ENCODE assay signal across 11 cellular contexts in the genomic region with DNA sequence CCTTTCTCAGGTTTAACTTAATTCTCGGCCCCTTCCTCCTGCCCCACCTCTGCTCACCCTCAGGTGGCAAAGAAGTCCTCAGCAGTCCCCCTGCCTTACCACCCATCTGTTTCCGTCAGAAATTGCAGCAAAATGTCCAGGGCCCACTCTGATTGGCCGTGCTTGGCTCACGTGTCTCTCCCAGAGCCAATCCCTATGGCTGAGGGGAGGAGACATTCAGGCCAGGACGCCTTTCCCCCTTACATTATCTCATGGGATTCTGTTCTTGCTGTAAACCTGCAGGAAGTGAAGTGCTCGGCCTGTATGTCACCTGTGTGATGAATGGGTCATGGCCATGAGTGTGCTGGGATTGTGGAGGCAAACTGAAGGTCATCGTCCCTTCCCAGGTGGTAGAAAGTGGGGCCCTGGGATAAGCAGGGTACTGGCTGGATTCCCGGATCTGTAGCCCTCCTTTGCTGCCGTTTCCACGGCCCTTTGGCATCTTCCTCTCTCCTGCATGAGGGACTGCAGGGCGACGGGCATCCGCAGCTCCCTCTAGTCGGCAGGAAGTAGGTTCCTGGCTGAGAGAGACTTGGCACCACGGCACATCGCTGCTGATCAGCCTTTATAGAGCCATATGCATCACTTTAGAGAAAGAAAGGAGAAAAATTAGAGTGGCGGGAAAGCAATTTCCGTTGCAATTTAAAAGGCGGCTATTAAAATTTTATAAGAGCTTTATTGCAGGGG.
A peak's percentile ranks its signal among the peaks of the same experiment; 100 is the strongest.
DNase-seq lines count a peak whose midpoint lies in the region; ATAC-seq and TF ChIP-seq lines count a peak whose summit lies in the region.
"Had no signal": no experiment of that assay in that cellular context is flagged by ENCODE, and none has a peak within 500 bp of the region (broad histone marks: within the 10 kb centered on the region; RNA-seq: fewer than 3 reads in every experiment).

No MANE protein-coding gene starts in this region.

- no peak overlapping the region for H2AK5ac ChIP-seq in H9 (ENCODE audit: insufficient read length, low read length)

- H3K27me3 Mint-ChIP-seq in H9 (ENCODE audit: low read depth): peaks cover 1% of the 10 kb centered on the region; the same call in 1 of the 2 replicates
- H3K27me3 Mint-ChIP-seq in progenitor cell of endocrine pancreas: no peaks in the 10 kb centered on the region
- no peaks in the 10 kb centered on the region for H3K27me3 Mint-ChIP-seq in activated CD4-positive, alpha-beta memory T cell treated with anti-CD3 and anti-CD28 coated beads, Interleukin-2, amount 10 ng/mL, durations not matched to agents 7 days and 5 days

- no peak overlapping the region for H2BK120ac ChIP-seq in H9 (ENCODE audit: low read depth, low read length, poor library complexity, severe bottlenecking)

- H3K4me3 Mint-ChIP-seq in H9 (peak overlapping the region in 1 of 2 experiments; percentile 45; a peak in 2 of 5 replicates), progenitor cell of endocrine pancreas (ENCODE audit: low read depth) (no peak overlapping the region)
- H3K4me3 Mint-ChIP-seq in activated CD4-positive, alpha-beta memory T cell treated with anti-CD3 and anti-CD28 coated beads, Interleukin-2, amount 10 ng/mL, durations not matched to agents 7 days and 5 days: no peak overlapping the region
- H3K4me3 Mint-ChIP-seq: natural killer cell had no signal

- no peak overlapping the region for H3K4ac ChIP-seq in H9 (ENCODE audit: low read depth, low read length)

- no peaks in the 10 kb centered on the region for H3K9me3 ChIP-seq in H9 (ENCODE audit: control insufficient read depth, low read depth, low read length)

- H3K4me1 Mint-ChIP-seq in H9 (peaks cover 27 to 33% of the 10 kb centered on the region in 2 experiments), progenitor cell of endocrine pancreas (ENCODE audit: low read depth) (peaks cover 39% of the 10 kb centered on the region)
- H3K4me1 Mint-ChIP-seq in activated CD4-positive, alpha-beta memory T cell treated with anti-CD3 and anti-CD28 coated beads, Interleukin-2, amount 10 ng/mL, durations not matched to agents 7 days and 5 days: no peaks in the 10 kb centered on the region

- no peak overlapping the region for H2BK12ac ChIP-seq in H9 (ENCODE audit: insufficient read length, low read depth, low read length)

- no peak overlapping the region for H3K18ac ChIP-seq in H9 (ENCODE audit: insufficient read length, low read depth, low read length)

- no peaks in the 10 kb centered on the region for H4K20me1 ChIP-seq in H9 (ENCODE audit: control insufficient read depth, insufficient read depth, insufficient read length)

- no peaks in the 10 kb centered on the region for H3K27me3 ChIP-seq in H9 (ENCODE audit: insufficient read depth, low read length)

- H3K36me3 Mint-ChIP-seq in H9 (ENCODE audit: insufficient read depth in 1 of 3, low read depth in 3 of 3) (peaks cover 1 to 5% (median 3%) of the 10 kb centered on the region in 3 experiments; a peak in 5 of 7 replicates), progenitor cell of endocrine pancreas (ENCODE audit: insufficient read depth) (peaks cover 8% of the 10 kb centered on the region)
- H3K36me3 Mint-ChIP-seq in activated CD4-positive, alpha-beta memory T cell treated with anti-CD3 and anti-CD28 coated beads, Interleukin-2, amount 10 ng/mL, durations not matched to agents 7 days and 5 days (ENCODE audit: low read depth): no peaks in the 10 kb centered on the region
- H3K36me3 Mint-ChIP-seq: natural killer cell had no signal

- H4K8ac ChIP-seq in H9 (replicated peaks; ENCODE audit: insufficient read length, low read depth, low read length): no peak overlapping the region

- intact Hi-C loops in left cardiac atrium (cut with DNase I): no loop called here

- no peak overlapping the region for H4K91ac ChIP-seq in H9 (ENCODE audit: insufficient read length, low read depth, low read length)

- H2AFZ ChIP-seq in H9 (ENCODE audit: low read length): no peak overlapping the region

- POLR2A ChIA-PET in RWPE1 (lab: Yijun Ruan, JAX; ENCODE audit: low non-redundant PET): no interaction called here
- POLR2A ChIA-PET in activated CD4-positive, alpha-beta memory T cell treated with anti-CD3 and anti-CD28 coated beads, Interleukin-2, amount 10 ng/mL, durations not matched to agents 7 days and 5 days (lab: Charles Lee): no interaction called here

- H3K27ac Mint-ChIP-seq in H9 (peak overlapping the region; percentile 66 to 94 (median 93)), progenitor cell of endocrine pancreas (peak overlapping the region; percentile 94)
- H3K27ac Mint-ChIP-seq in activated CD4-positive, alpha-beta memory T cell treated with anti-CD3 and anti-CD28 coated beads, Interleukin-2, amount 10 ng/mL, durations not matched to agents 7 days and 5 days: no peak overlapping the region
- H3K27ac Mint-ChIP-seq: natural killer cell had no signal

- H3K27ac ChIP-seq in H9 (ENCODE audit: insufficient read length, low read depth, low read length) (peak overlapping the region; percentile 36), RWPE1 (peak overlapping the region; percentile 46)

- no peaks in the 10 kb centered on the region for H3K23me2 ChIP-seq in H9 (ENCODE audit: insufficient read length, low read depth, low read length, poor library complexity, severe bottlenecking)

- H3K79me2 ChIP-seq in H9 (ENCODE audit: insufficient read depth, low read length): no peaks in the 10 kb centered on the region

- DNase-seq in H9: peak; percentile 83
- DNase-seq in RWPE1 (ENCODE audit: low spot score): no peak
- peak; percentile 45 for DNase-seq in globus pallidus (ENCODE audit: low spot score)
- no peak for DNase-seq in progenitor cell of endocrine pancreas (ENCODE audit: low spot score, unreplicated experiment)
- DNase-seq in NCI-H128 (lab: John Stamatoyannopoulos, UW; ENCODE audit: unreplicated experiment): no peak
- DNase-seq in activated CD4-positive, alpha-beta memory T cell treated with anti-CD3 and anti-CD28 coated beads, Interleukin-2, amount 10 ng/mL, durations not matched to agents 7 days and 5 days: no peak
- DNase-seq in left cardiac atrium: no peak
- DNase-seq: natural killer cell, T-helper 9 cell had no signal

- H2BK15ac ChIP-seq in H9 (ENCODE audit: low read depth, low read length): no peak overlapping the region

- TF ChIP-seq CTCF in H9 (conservative IDR thresholded peaks at IDR 0.05) (no peak), RWPE1 (conservative IDR thresholded peaks at IDR 0.05; ENCODE audit: low read depth) (no peak), progenitor cell of endocrine pancreas (IDR thresholded peaks at IDR 0.05; ENCODE audit: unreplicated experiment) (no peak)

- CTCF ChIA-PET in RWPE1 (lab: Yijun Ruan, JAX): interaction anchor here (0.6 kb wide), 1 partner anchor 10 kb away, joined by 3 read pairs; no protein-coding TSS in a partner anchor
- CTCF ChIA-PET in activated CD4-positive, alpha-beta memory T cell treated with anti-CD3 and anti-CD28 coated beads, Interleukin-2, amount 10 ng/mL, durations not matched to agents 7 days and 5 days (lab: Charles Lee): no interaction called here

- H2BK5ac ChIP-seq in H9 (ENCODE audit: insufficient read length, low read length): no peak overlapping the region

- H3K23ac ChIP-seq in H9 (ENCODE audit: insufficient read length, low read depth, low read length): no peak overlapping the region

- no CpG with 5 or more reads among the region's 19 CpGs for WGBS in H9 (ENCODE audit: extremely low coverage, insufficient read length, low lambda C conversion rate)

- H3K9me3 Mint-ChIP-seq in H9: no peaks in the 10 kb centered on the region
- H3K9me3 Mint-ChIP-seq in progenitor cell of endocrine pancreas (ENCODE audit: low read depth): no peaks in the 10 kb centered on the region
- peaks cover 1% of the 10 kb centered on the region for H3K9me3 Mint-ChIP-seq in activated CD4-positive, alpha-beta memory T cell treated with anti-CD3 and anti-CD28 coated beads, Interleukin-2, amount 10 ng/mL, durations not matched to agents 7 days and 5 days
- H3K9me3 Mint-ChIP-seq: natural killer cell had no signal

- H3K9ac ChIP-seq in H9 (ENCODE audit: extremely low read depth, insufficient read length, low read length): no peak overlapping the region

- H3K4me2 ChIP-seq in H9 (ENCODE audit: insufficient read depth, insufficient read length, low read length): no peak overlapping the region

- H3K4me1 ChIP-seq in H9 (ENCODE audit: insufficient read depth, low read length): peaks cover 6% of the 10 kb centered on the region; the same call in 1 of the 2 replicates

- no peak overlapping the region for H3K14ac ChIP-seq in H9 (ENCODE audit: insufficient read depth, low read length)

- no peak for ATAC-seq in HG03175 (IDR thresholded peaks at IDR 0.05; ENCODE audit: unreplicated experiment)
- ATAC-seq in left cardiac atrium: no peak
- ATAC-seq: GM12878, natural killer cell had no signal

- no peak overlapping the region for H3T11ph ChIP-seq in H9 (ENCODE audit: low read length)

- H2BK20ac ChIP-seq in H9 (ENCODE audit: low read depth, low read length, poor library complexity, severe bottlenecking): no peak overlapping the region

- H4K5ac ChIP-seq in H9 (ENCODE audit: insufficient read length, low read depth, low read length): no peak overlapping the region

- H3K79me1 ChIP-seq in H9 (ENCODE audit: insufficient read depth, low read depth, low read length, poor library complexity, severe bottlenecking): no peaks in the 10 kb centered on the region

- no peak overlapping the region for H3K56ac ChIP-seq in H9 (ENCODE audit: insufficient read length, low read depth, low read length)

Comparison
In these comparisons a context has a peak if more than half of its experiments do, and no peak if none do; other contexts are left out.
1. DNase-seq: peak in H9 (single experiment) and globus pallidus (single experiment); none in RWPE1 (single experiment), progenitor cell of endocrine pancreas (single experiment), NCI-H128 (single experiment), activated CD4-positive, alpha-beta memory T cell treated with anti-CD3 and anti-CD28 coated beads, Interleukin-2, amount 10 ng/mL, durations not matched to agents 7 days and 5 days (single experiment) and left cardiac atrium (single experiment).